ENCODE assay signal across 8 cellular contexts in the genomic region with DNA sequence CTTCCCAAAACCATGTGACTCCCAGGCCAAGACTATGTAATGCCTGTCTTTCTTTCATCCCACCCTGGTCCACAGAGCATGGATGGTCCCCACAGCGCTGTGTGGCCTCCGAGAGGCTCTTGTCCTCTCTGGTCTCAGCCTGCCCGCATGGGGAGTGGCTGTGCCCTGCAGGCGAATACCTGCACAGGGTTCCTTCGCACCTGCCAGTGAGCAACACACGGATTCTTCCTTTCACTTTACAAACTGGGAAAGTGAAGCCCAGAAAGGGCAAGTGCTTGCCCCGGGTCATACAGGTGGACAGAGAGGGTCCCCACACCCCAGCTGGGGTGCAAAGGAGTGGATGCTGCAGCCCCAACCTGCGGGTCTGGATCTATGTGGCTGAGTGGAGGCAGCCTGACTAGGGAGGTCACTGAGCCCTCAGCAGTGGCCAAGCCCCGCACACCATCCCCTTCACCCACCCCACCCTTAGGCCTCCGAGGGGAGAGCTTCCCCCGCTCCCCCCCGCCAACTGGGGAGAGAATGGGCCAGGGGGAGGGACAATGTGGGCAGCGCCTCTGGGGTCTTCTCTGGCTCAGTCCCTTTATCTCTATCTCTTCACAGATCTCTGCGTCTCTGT. TPM values are rescaled to one million over a fixed set of nuclear protein-coding genes. Genes with fewer than 3 reads are reported as not detected.
DNase-seq lines count a peak whose midpoint lies in the region; ATAC-seq lines count a peak whose summit lies in the region.

No MANE protein-coding gene starts in this region.

- ATAC-seq in activated naive CD4-positive, alpha-beta T cell treated with anti-CD3 and anti-CD28 coated beads, Interleukin-2, amount 50 U/mL, for 72 hours, result peak in 1 of 2 donors; percentile 1
- peak; percentile 6 for ATAC-seq in stimulated activated naive CD8-positive, alpha-beta T cell treated with anti-CD3 and anti-CD28 coated beads, Interleukin-15, amount 100 ng/mL, for 72 hours
- ATAC-seq in GM21381 (IDR thresholded peaks at IDR 0.05; ENCODE audit: unreplicated experiment), result no peak

- H3K4me1 Mint-ChIP-seq in stimulated activated naive CD8-positive, alpha-beta T cell treated with anti-CD3 and anti-CD28 coated beads, Interleukin-15, amount 100 ng/mL, for 72 hours, result peaks cover 46% of the 10 kb centered on the region

- H3K36me3 Mint-ChIP-seq in activated naive CD4-positive, alpha-beta T cell treated with anti-CD3 and anti-CD28 coated beads, Interleukin-2, amount 50 U/mL, for 72 hours, result no peaks in the 10 kb centered on the region

- H3K4me1 ChIP-seq in HUES48 (ENCODE audit: control insufficient read depth, insufficient read depth, low read length) (no peaks in the 10 kb centered on the region), iPS-15b (ENCODE audit: control insufficient read depth, insufficient read depth, low read length) (no peaks in the 10 kb centered on the region)

- H3K9ac ChIP-seq in HUES48 (ENCODE audit: low read depth, low read length) (no peak overlapping the region), iPS-15b (ENCODE audit: low read depth, low read length) (no peak overlapping the region)

- H3K27ac Mint-ChIP-seq in activated naive CD4-positive, alpha-beta T cell treated with anti-CD3 and anti-CD28 coated beads, Interleukin-2, amount 50 U/mL, for 72 hours, result peak overlapping the region; percentile 76 to 81
- peak overlapping the region in 1 of 2 donors; percentile 89 for H3K27ac Mint-ChIP-seq in stimulated activated naive CD8-positive, alpha-beta T cell treated with anti-CD3 and anti-CD28 coated beads, Interleukin-15, amount 100 ng/mL, for 72 hours

- peak overlapping the region; percentile 84 to 97 for H3K4me3 Mint-ChIP-seq in stimulated activated naive CD8-positive, alpha-beta T cell treated with anti-CD3 and anti-CD28 coated beads, Interleukin-15, amount 100 ng/mL, for 72 hours

- peak overlapping the region; percentile 66 for H3K4me3 ChIP-seq in HUES48 (ENCODE audit: low read depth, low read length)
- peak overlapping the region; percentile 77 for H3K4me3 ChIP-seq in iPS-15b (ENCODE audit: low read depth, low read length)

- no peak overlapping the region for H3K27ac ChIP-seq in HUES48 (ENCODE audit: low read depth, low read length)

- no peak for DNase-seq in activated naive CD4-positive, alpha-beta T cell treated with anti-CD3 and anti-CD28 coated beads, Interleukin-2, amount 50 U/mL, for 72 hours (ENCODE audit: low spot score in 2 of 2)
- DNase-seq in stimulated activated naive CD8-positive, alpha-beta T cell treated with anti-CD3 and anti-CD28 coated beads, Interleukin-15, amount 100 ng/mL, for 72 hours, result no peak
- DNase-seq in COR-L47 (lab: John Stamatoyannopoulos, UW) (no peak), NCI-H345 treated with DMSO at 0.1 percent for 48 hours (lab: John Stamatoyannopoulos, UW; ENCODE audit: unreplicated experiment) (no peak), inferior parietal cortex (ENCODE audit: extremely low spot score) (no peak)

- H3K27me3 ChIP-seq in HUES48 (ENCODE audit: control insufficient read depth, insufficient read depth, low read length), result peaks cover 16% of the 10 kb centered on the region
- H3K27me3 ChIP-seq in iPS-15b (ENCODE audit: control insufficient read depth, insufficient read depth, low read length), result peaks cover 19% of the 10 kb centered on the region

- no peaks in the 10 kb centered on the region for H3K9me3 Mint-ChIP-seq in activated naive CD4-positive, alpha-beta T cell treated with anti-CD3 and anti-CD28 coated beads, Interleukin-2, amount 50 U/mL, for 72 hours
- no peaks in the 10 kb centered on the region for H3K9me3 Mint-ChIP-seq in stimulated activated naive CD8-positive, alpha-beta T cell treated with anti-CD3 and anti-CD28 coated beads, Interleukin-15, amount 100 ng/mL, for 72 hours

- no peaks in the 10 kb centered on the region for H3K36me3 ChIP-seq in HUES48 (ENCODE audit: control insufficient read depth, insufficient read depth, low read length)
- peaks cover 3% of the 10 kb centered on the region for H3K36me3 ChIP-seq in iPS-15b (ENCODE audit: control insufficient read depth, insufficient read depth, low read length)

- peaks cover 16% of the 10 kb centered on the region for H3K27me3 Mint-ChIP-seq in stimulated activated naive CD8-positive, alpha-beta T cell treated with anti-CD3 and anti-CD28 coated beads, Interleukin-15, amount 100 ng/mL, for 72 hours

- H3K9me3 ChIP-seq in HUES48 (ENCODE audit: control insufficient read depth, insufficient read depth, low read length) (no peaks in the 10 kb centered on the region), iPS-15b (ENCODE audit: control insufficient read depth, insufficient read depth, low read length) (no peaks in the 10 kb centered on the region)

RNA-seq across cellular contexts. Expression of gene MARK4, which starts 0.7 kb away (rescaled TPM):
- 10 to 100 TPM; 28.2 to 30.9 TPM for total RNA-seq in activated naive CD4-positive, alpha-beta T cell treated with anti-CD3 and anti-CD28 coated beads, Interleukin-2, amount 50 U/mL, for 72 hours

RNA-seq across cellular contexts. Expression of gene EXOC3L2, which starts 5.1 kb away (rescaled TPM):
- not detected for total RNA-seq in activated naive CD4-positive, alpha-beta T cell treated with anti-CD3 and anti-CD28 coated beads, Interleukin-2, amount 50 U/mL, for 72 hours
